34 cellular contexts compared by ENCODE assay signal in genomic region chr20:8851446-8851845, GRCh38.
"Had no signal": no experiment of that assay in that cellular context is flagged by ENCODE, and none has a peak within 500 bp of the region (broad histone marks: within the 10 kb centered on the region; RNA-seq: fewer than 3 reads in every experiment).

No MANE protein-coding gene starts in this region.

- H3K27ac ChIP-seq: cardiac muscle cell, Peyer's patch, WERI-Rb-1 had no signal

- ATAC-seq: activated T-cell treated with anti-CD3 and anti-CD28 coated beads, Interleukin-2, amount 50 U/mL, for 72 hours; activated T-helper 17 cell treated with anti-CD3 and anti-CD28 coated beads, Interleukin-2, amount 50 U/mL, for 72 hours; PC-3 had no signal

- H3K4me1 ChIP-seq: Peyer's patch had no signal

- H3K9me3 ChIP-seq: MG63, Peyer's patch had no signal

- DNase-seq: activated CD4-positive, alpha-beta memory T cell treated with anti-CD3 and anti-CD28 coated beads, Interleukin-2, amount 10 ng/mL, durations not matched to agents 7 days and 5 days; activated CD4-positive, alpha-beta T cell treated with anti-CD3 and anti-CD28 coated beads for 1 hour; activated CD4-positive, alpha-beta T cell treated with anti-CD3 and anti-CD28 coated beads for 48 hours; activated CD4-positive, CD25-positive, alpha-beta regulatory T cell; activated CD8-positive, alpha-beta memory T cell treated with anti-CD3 and anti-CD28 coated beads for 24 hours; activated effector memory CD4-positive, alpha-beta T cell treated with anti-CD3 and anti-CD28 coated beads, Interleukin-2, amount 50 U/mL, for 16 hours; activated naive CD4-positive, alpha-beta T cell; activated naive CD4-positive, alpha-beta T cell treated with anti-CD3 and anti-CD28 coated beads, Interleukin-2, amount 50 U/mL, for 16 hours; activated naive CD8-positive, alpha-beta T cell treated with anti-CD3 and anti-CD28 coated beads for 36 hours; activated T-cell treated with anti-CD3 and anti-CD28 coated beads, Interleukin-2, amount 50 U/mL, for 1 hour; activated T-cell treated with anti-CD3 and anti-CD28 coated beads, Interleukin-2, amount 50 U/mL, for 72 hours; amniotic stem cell; aorta; Karpas-422; MG63; NCI-H1048; NCI-H1105 treated with DMSO at 0.1 percent for 48 hours; NCI-H1436; NCI-H1694; NCI-H1930; NCI-H345; NCI-H510A; NCI-H526; NCI-H748 treated with DMSO at 0.1 percent for 48 hours; NK-92 treated with Interleukin-12 subunit alpha and Interleukin-12 subunit beta, amount 100 ng/mL, for 24 hours; PC-3; Peyer's patch; RPMI8226; SHP77 treated with DMSO at 0.1 percent for 48 hours; T1000; WERI-Rb-1 had no signal

- H3K36me3 ChIP-seq: cardiac muscle cell, MG63, Peyer's patch, WERI-Rb-1 had no signal

- H3K9me3 Mint-ChIP-seq: activated CD4-positive, alpha-beta memory T cell treated with anti-CD3 and anti-CD28 coated beads, Interleukin-2, amount 10 ng/mL, durations not matched to agents 7 days and 5 days; activated naive CD8-positive, alpha-beta T cell treated with anti-CD3 and anti-CD28 coated beads for 36 hours; activated T-helper 17 cell treated with anti-CD3 and anti-CD28 coated beads, Interleukin-2, amount 50 U/mL, for 72 hours; central memory CD8-positive, alpha-beta T cell had no signal

- H3K4me3 Mint-ChIP-seq: activated CD4-positive, alpha-beta memory T cell treated with anti-CD3 and anti-CD28 coated beads, Interleukin-2, amount 10 ng/mL, durations not matched to agents 7 days and 5 days; activated naive CD8-positive, alpha-beta T cell treated with anti-CD3 and anti-CD28 coated beads for 36 hours; activated T-cell treated with anti-CD3 and anti-CD28 coated beads, Interleukin-2, amount 50 U/mL, for 72 hours; activated T-helper 17 cell treated with anti-CD3 and anti-CD28 coated beads, Interleukin-2, amount 50 U/mL, for 72 hours; central memory CD8-positive, alpha-beta T cell had no signal

- H3K36me3 Mint-ChIP-seq: activated naive CD8-positive, alpha-beta T cell treated with anti-CD3 and anti-CD28 coated beads for 36 hours had no signal

- H3K4me3 ChIP-seq: cardiac muscle cell, MG63, Peyer's patch had no signal

- H3K27me3 Mint-ChIP-seq: activated CD4-positive, alpha-beta memory T cell treated with anti-CD3 and anti-CD28 coated beads, Interleukin-2, amount 10 ng/mL, durations not matched to agents 7 days and 5 days; activated naive CD8-positive, alpha-beta T cell treated with anti-CD3 and anti-CD28 coated beads for 36 hours; activated T-helper 17 cell treated with anti-CD3 and anti-CD28 coated beads, Interleukin-2, amount 50 U/mL, for 72 hours; central memory CD8-positive, alpha-beta T cell had no signal

- H3K4me1 Mint-ChIP-seq: activated CD4-positive, alpha-beta memory T cell treated with anti-CD3 and anti-CD28 coated beads, Interleukin-2, amount 10 ng/mL, durations not matched to agents 7 days and 5 days; activated naive CD8-positive, alpha-beta T cell treated with anti-CD3 and anti-CD28 coated beads for 36 hours; activated T-helper 17 cell treated with anti-CD3 and anti-CD28 coated beads, Interleukin-2, amount 50 U/mL, for 72 hours; central memory CD8-positive, alpha-beta T cell had no signal

- H3K27ac Mint-ChIP-seq: activated CD4-positive, alpha-beta memory T cell treated with anti-CD3 and anti-CD28 coated beads, Interleukin-2, amount 10 ng/mL, durations not matched to agents 7 days and 5 days; activated naive CD8-positive, alpha-beta T cell treated with anti-CD3 and anti-CD28 coated beads for 36 hours; activated T-cell treated with anti-CD3 and anti-CD28 coated beads, Interleukin-2, amount 50 U/mL, for 72 hours; activated T-helper 17 cell treated with anti-CD3 and anti-CD28 coated beads, Interleukin-2, amount 50 U/mL, for 72 hours had no signal

- H3K27me3 ChIP-seq: cardiac muscle cell, MG63, Peyer's patch had no signal
